Comparison of ENCODE assay signal across 8 cellular contexts in the genomic region with DNA sequence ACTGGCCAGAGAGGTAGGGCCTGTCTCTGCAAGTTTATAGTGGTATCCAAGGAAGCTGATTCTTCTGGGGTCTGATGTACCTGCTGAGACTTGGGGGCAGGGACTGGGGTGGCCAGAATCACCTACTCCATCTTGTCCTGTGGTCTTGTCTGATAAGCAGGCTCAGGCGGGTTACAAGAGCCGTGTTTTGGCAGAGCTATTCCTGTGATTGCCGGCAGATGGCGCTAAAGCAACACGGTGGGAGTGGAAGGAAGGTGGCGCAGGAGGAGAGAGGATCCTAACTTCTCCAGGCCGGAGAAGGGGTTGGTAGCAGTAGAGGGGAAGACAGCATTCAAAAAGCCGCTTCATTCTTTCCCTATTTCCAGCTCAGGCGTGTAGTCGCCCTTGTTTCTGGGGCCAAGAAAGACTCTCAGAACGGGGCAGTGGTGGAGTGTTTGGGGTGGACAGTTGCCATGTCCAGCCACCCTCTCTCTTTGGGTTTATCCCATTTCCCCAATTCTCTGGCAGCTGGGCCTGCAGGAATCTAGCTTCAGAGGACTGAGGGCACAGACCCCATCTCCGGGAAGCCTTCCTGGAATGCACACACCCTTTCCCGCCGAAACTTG. TPM values are rescaled to one million over a fixed set of nuclear protein-coding genes. Genes with fewer than 3 reads are reported as not detected.
DNase-seq lines count a peak whose midpoint lies in the region; ATAC-seq and TF ChIP-seq lines count a peak whose summit lies in the region.

No MANE protein-coding gene starts in this region.

- in situ Hi-C loops in gastrocnemius medialis (cut with MboI; ENCODE audit: low sequenced_read_pairs in 4 of 4) = loop anchor here (5.0 kb wide), 1 partner anchor 116 kb away; no protein-coding TSS in a partner anchor

- H3K4me3 Mint-ChIP-seq in T-helper 2 cell treated with Interferon-gamma antibody and Interleukin-4, amounts not matched to agents 5 μg/mL and 100 μg/mL, for 36 hours = no peak overlapping the region

- H3K4me1 ChIP-seq in right cardiac atrium (ENCODE audit: control insufficient read depth, insufficient read depth, low read length) (no peaks in the 10 kb centered on the region), gastrocnemius medialis (peaks cover 0 to 6% of the 10 kb centered on the region in 2 donors)

- DNase-seq in AG04450 (ENCODE audit: low read depth, low spot score) (peak; percentile 69), GM19238 (ENCODE audit: insufficient read length, low spot score) (peak; percentile 77), NCI-H1436 (lab: John Stamatoyannopoulos, UW) (peak; percentile 45), anterior cingulate cortex (lab: John Stamatoyannopoulos, UW) (peak; percentile 23 to 90 (median 72)), right cardiac atrium (peak; percentile 71 to 89 (median 88)), gastrocnemius medialis (peak; percentile 47 to 70)
- peak; percentile 66 for DNase-seq in T-helper 2 cell treated with Interferon-gamma antibody and Interleukin-4, amounts not matched to agents 5 μg/mL and 100 μg/mL, for 36 hours (ENCODE audit: low spot score)

- CTCF ChIA-PET in AG04450 (lab: Charles Lee) = interaction anchor here (0.5 to 14.6 kb wide), 37 partner anchors 9 to 1280 kb away, joined by 3 to 567 read pairs (median 6); a partner anchor contains a TSS

- peaks cover 17% of the 10 kb centered on the region for H3K4me1 Mint-ChIP-seq in T-helper 2 cell treated with Interferon-gamma antibody and Interleukin-4, amounts not matched to agents 5 μg/mL and 100 μg/mL, for 36 hours (ENCODE audit: low read depth)

- no peak for TF ChIP-seq POLR2A in gastrocnemius medialis (IDR thresholded peaks at IDR 0.05)

- peaks cover 28% of the 10 kb centered on the region for H3K27me3 Mint-ChIP-seq in T-helper 2 cell treated with Interferon-gamma antibody and Interleukin-4, amounts not matched to agents 5 μg/mL and 100 μg/mL, for 36 hours (ENCODE audit: low read depth)

- no peaks in the 10 kb centered on the region for H3K9me3 Mint-ChIP-seq in T-helper 2 cell treated with Interferon-gamma antibody and Interleukin-4, amounts not matched to agents 5 μg/mL and 100 μg/mL, for 36 hours

- POLR2A ChIA-PET in AG04450 (lab: Yijun Ruan, JAX) = no interaction called here

- H3K4me3 ChIP-seq in AG04450 (ENCODE audit: low read depth, low read length) (no peak overlapping the region), right cardiac atrium (ENCODE audit: low read length) (no peak overlapping the region), gastrocnemius medialis (no peak overlapping the region)

- TF ChIP-seq CTCF in AG04450 (IDR thresholded peaks at IDR 0.05; ENCODE audit: low read depth, low read length) (peak; percentile 100), gastrocnemius medialis (IDR thresholded peaks at IDR 0.05 in 4 of 5, conservative IDR thresholded peaks at IDR 0.05 in 1 of 5) (peak; percentile 92 to 100 (median 95))

- H3K27ac Mint-ChIP-seq in T-helper 2 cell treated with Interferon-gamma antibody and Interleukin-4, amounts not matched to agents 5 μg/mL and 100 μg/mL, for 36 hours = no peak overlapping the region

- WGBS in right cardiac atrium = 16% methylated on average over 14 of the region's 14 CpGs

- ATAC-seq in right cardiac atrium (peak; percentile 74 to 77), gastrocnemius medialis (peak; percentile 88 to 92), HG02571 (IDR thresholded peaks at IDR 0.05; ENCODE audit: unreplicated experiment) (no peak)

- H3K9me3 ChIP-seq in AG04450 (ENCODE audit: control insufficient read depth, insufficient read depth, low read length) = no peaks in the 10 kb centered on the region; the same call in 1 of the 2 replicates
- H3K9me3 ChIP-seq in right cardiac atrium (ENCODE audit: control insufficient read depth, low read length) = no peaks in the 10 kb centered on the region
- H3K9me3 ChIP-seq in gastrocnemius medialis = no peaks in the 10 kb centered on the region

- intact Hi-C loops in right cardiac atrium (cut with DNase I) (loop anchor here in 3 of 4 donors (1.0 to 2.0 kb wide), 3 partner anchors 117 to 119 kb away; no protein-coding TSS in a partner anchor), gastrocnemius medialis (cut with DNase I; ENCODE audit: low total_unique reads) (loop anchor here (1.0 kb wide), 1 partner anchor 118 kb away; no protein-coding TSS in a partner anchor)

- no peak overlapping the region for H3K27ac ChIP-seq in AG04450 (ENCODE audit: low read depth, low read length)
- peak overlapping the region; percentile 43 for H3K27ac ChIP-seq in right cardiac atrium (ENCODE audit: low read length)
- no peak overlapping the region for H3K27ac ChIP-seq in gastrocnemius medialis

- peaks cover 14% of the 10 kb centered on the region for H3K27me3 ChIP-seq in AG04450 (ENCODE audit: control insufficient read depth, insufficient read depth, low read length)
- H3K27me3 ChIP-seq in right cardiac atrium (ENCODE audit: control insufficient read depth, insufficient read depth) = no peaks in the 10 kb centered on the region
- H3K27me3 ChIP-seq in gastrocnemius medialis = no peaks in the 10 kb centered on the region

- no peaks in the 10 kb centered on the region for H3K36me3 Mint-ChIP-seq in T-helper 2 cell treated with Interferon-gamma antibody and Interleukin-4, amounts not matched to agents 5 μg/mL and 100 μg/mL, for 36 hours (ENCODE audit: low read depth)

- H3K36me3 ChIP-seq in gastrocnemius medialis = no peaks in the 10 kb centered on the region

RNA-seq across cellular contexts. Expression of a gene that starts 15.1 kb away (rescaled TPM):
- polyA plus RNA-seq in AG04450 (2011; rRNA removed) = not detected in 2 replicates
- not detected in 2 replicates for polyA minus RNA-seq in AG04450 (2011; rRNA and poly(A)+ RNA removed)
- total RNA-seq in right cardiac atrium = under 1 TPM in 2 of 4 donors, not detected in 2; 0.09 to 0.24 TPM
- 0.07 TPM for polyA plus RNA-seq in right cardiac atrium
- total RNA-seq in gastrocnemius medialis = not detected

RNA-seq across cellular contexts. Expression of a gene that starts 25.3 kb away (rescaled TPM):
- polyA plus RNA-seq in AG04450 (2011; rRNA removed) (263 and 284 TPM in 2 replicates), right cardiac atrium (28.1 TPM)
- 177 and 196 TPM in 2 replicates for polyA minus RNA-seq in AG04450 (2011; rRNA and poly(A)+ RNA removed)
- total RNA-seq in right cardiac atrium (10 to 100 TPM; 40.2 to 64.1 (median 40.5) TPM), gastrocnemius medialis (100 to 1,000 TPM; 158 to 278 (median 189) TPM)
